In genomic region chr13:73765651-73766384, GRCh38 we compare ENCODE assay signal across 8 cellular contexts.
DNase-seq lines count a peak whose midpoint lies in the region; ATAC-seq and TF ChIP-seq lines count a peak whose summit lies in the region.

No MANE protein-coding gene starts in this region.

- H3K4me3 Mint-ChIP-seq in effector memory CD8-positive, alpha-beta T cell = peak overlapping the region; percentile 81 to 83
- peak overlapping the region; percentile 50 for H3K4me3 Mint-ChIP-seq in mesothelial cell of epicardium

- peak; percentile 64 for ATAC-seq in HG02870 (IDR thresholded peaks at IDR 0.05; ENCODE audit: unreplicated experiment)
- peak; percentile 92 for ATAC-seq in effector memory CD8-positive, alpha-beta T cell (replicated peaks)

- no peaks in the 10 kb centered on the region for H3K27me3 Mint-ChIP-seq in effector memory CD8-positive, alpha-beta T cell
- no peaks in the 10 kb centered on the region for H3K27me3 Mint-ChIP-seq in mesothelial cell of epicardium (ENCODE audit: low read depth)

- TF ChIP-seq CTCF in mesothelial cell of epicardium (IDR thresholded peaks at IDR 0.05; ENCODE audit: unreplicated experiment) = no peak

- no peaks in the 10 kb centered on the region for H3K9me3 Mint-ChIP-seq in effector memory CD8-positive, alpha-beta T cell
- no peaks in the 10 kb centered on the region for H3K9me3 Mint-ChIP-seq in mesothelial cell of epicardium

- H3K36me3 Mint-ChIP-seq in effector memory CD8-positive, alpha-beta T cell (ENCODE audit: insufficient read depth) = peaks cover 24% of the 10 kb centered on the region
- H3K36me3 Mint-ChIP-seq in mesothelial cell of epicardium = peaks cover under 1% of the 10 kb centered on the region

- DNase-seq in Daoy (ENCODE audit: low read depth) (peak; percentile 59), NCI-H2196 (lab: John Stamatoyannopoulos, UW; ENCODE audit: unreplicated experiment) (peak; percentile 79), mesothelial cell of epicardium (ENCODE audit: low spot score in 2 of 2, unreplicated experiment in 2 of 2) (peak; percentile 68 to 82), NK-92 (lab: John Stamatoyannopoulos, UW; ENCODE audit: unreplicated experiment) (no peak)
- DNase-seq in activated CD8-positive, alpha-beta memory T cell treated with anti-CD3 and anti-CD28 coated beads for 4 hours (ENCODE audit: low read depth in 2 of 2) = peak; percentile 36 to 40
- peak; percentile 72 to 77 (median 76) for DNase-seq in effector memory CD8-positive, alpha-beta T cell
- peak; percentile 65 for DNase-seq in stimulated activated CD8-positive, alpha-beta memory T cell treated with anti-CD3 and anti-CD28 coated beads, Interleukin-12 subunit alpha, Interleukin-12 subunit beta, amount 100 ng/mL, for 1 hour (ENCODE audit: low read depth)

- H3K4me1 Mint-ChIP-seq in effector memory CD8-positive, alpha-beta T cell (ENCODE audit: low read depth in 2 of 2) = peaks cover 40 to 66% of the 10 kb centered on the region in 2 donors
- H3K4me1 Mint-ChIP-seq in mesothelial cell of epicardium = peaks cover 56% of the 10 kb centered on the region

- H3K27ac Mint-ChIP-seq in effector memory CD8-positive, alpha-beta T cell = peak overlapping the region; percentile 96 to 98
- H3K27ac Mint-ChIP-seq in mesothelial cell of epicardium = peak overlapping the region; percentile 97
